ENCODE assay signal across 8 cellular contexts in genomic region chr3:107753494-107753893, GRCh38.
DNase-seq lines count a peak whose midpoint lies in the region; ATAC-seq and TF ChIP-seq lines count a peak whose summit lies in the region.

No MANE protein-coding gene starts in this region.

- H4K8ac ChIP-seq in mesenchymal stem cell (ENCODE audit: low read length), result no peak overlapping the region

- H2BK5ac ChIP-seq in mesenchymal stem cell (ENCODE audit: low read depth, low read length, poor library complexity, severe bottlenecking), result no peak overlapping the region

- no peak overlapping the region for H3K4me2 ChIP-seq in mesenchymal stem cell (ENCODE audit: low read length, poor library complexity, severe bottlenecking)

- no peak overlapping the region for H4K91ac ChIP-seq in mesenchymal stem cell (ENCODE audit: low read length)

- H3K27me3 ChIP-seq in dorsolateral prefrontal cortex (no peaks in the 10 kb centered on the region), mesenchymal stem cell (ENCODE audit: control insufficient read depth in 1 of 2, insufficient read depth in 1 of 2, low read length in 2 of 2) (no peaks in the 10 kb centered on the region)

- H3K23ac ChIP-seq in mesenchymal stem cell (ENCODE audit: low read length in 2 of 2), result peak overlapping the region in 1 of 2 experiments; percentile 50

- H3K4me3 ChIP-seq in dorsolateral prefrontal cortex (no peak overlapping the region), mesenchymal stem cell (ENCODE audit: insufficient read depth in 1 of 2, low read depth in 1 of 2, low read length in 2 of 2) (no peak overlapping the region)

- H3K18ac ChIP-seq in mesenchymal stem cell (ENCODE audit: low read depth in 1 of 2, low read length in 2 of 2), result no peak overlapping the region

- DNase-seq in Right ventricle myocardium superior (no peak), cardiac septum (ENCODE audit: low spot score) (no peak), HuH-7.5 (ENCODE audit: low spot score) (peak; percentile 16), RPMI7951 (ENCODE audit: low read depth) (peak; percentile 36), dorsolateral prefrontal cortex (peak in 9 of 10 donors; percentile 15 to 74 (median 54)), mesenchymal stem cell (peak; percentile 51)

- H3K14ac ChIP-seq in mesenchymal stem cell (ENCODE audit: low read length in 2 of 2), result no peak overlapping the region

- no peak overlapping the region for H2AK5ac ChIP-seq in mesenchymal stem cell (ENCODE audit: low read length, severe bottlenecking)

- WGBS in mesenchymal stem cell, result 11% methylated on average over 1 of the region's 2 CpGs

- H3K79me1 ChIP-seq in mesenchymal stem cell (replicated peaks; ENCODE audit: low read length, poor library complexity, severe bottlenecking), result no peaks in the 10 kb centered on the region

- H2BK15ac ChIP-seq in mesenchymal stem cell (ENCODE audit: low read depth, poor library complexity, severe bottlenecking), result no peak overlapping the region

- peak; percentile 48 to 88 (median 74) for TF ChIP-seq CTCF in dorsolateral prefrontal cortex (IDR thresholded peaks at IDR 0.05 in 54 of 56, conservative IDR thresholded peaks at IDR 0.05 in 2 of 56; ENCODE audit: low read depth in 1 of 56, partially characterized antibody in 56 of 56)

- H3K36me3 ChIP-seq in mesenchymal stem cell (ENCODE audit: control insufficient read depth in 1 of 2, insufficient read depth in 2 of 2, low read depth in 1 of 2, low read length in 2 of 2), result peaks cover 0 to 14% of the 10 kb centered on the region in 2 experiments

- no peak overlapping the region for H3K4ac ChIP-seq in mesenchymal stem cell (ENCODE audit: low read depth in 1 of 2, low read length in 2 of 2)

- H2AFZ ChIP-seq in mesenchymal stem cell (ENCODE audit: low read depth, low read length), result no peak overlapping the region

- H3K9me3 ChIP-seq in mesenchymal stem cell (ENCODE audit: control insufficient read depth, low read length), result no peaks in the 10 kb centered on the region

- H2BK120ac ChIP-seq in mesenchymal stem cell (ENCODE audit: low read depth, low read length), result no peak overlapping the region

- intact Hi-C loops in Right ventricle myocardium superior (cut with DNase I), result no loop called here
- intact Hi-C loops in cardiac septum (cut with DNase I), result no loop called here
- intact Hi-C loops in dorsolateral prefrontal cortex (cut with DNase I), result loop anchor here (2.0 to 10.0 kb wide), 4 partner anchors 44 to 173 kb away; no protein-coding TSS in a partner anchor

- ATAC-seq in Right ventricle myocardium superior (ENCODE audit: poor library complexity) (peak; percentile 74), GM21737 (IDR thresholded peaks at IDR 0.05; ENCODE audit: unreplicated experiment) (no peak), GM18867 (IDR thresholded peaks at IDR 0.05; ENCODE audit: unreplicated experiment) (no peak)

- no peaks in the 10 kb centered on the region for H3K4me1 ChIP-seq in mesenchymal stem cell (ENCODE audit: control insufficient read depth, insufficient read depth, low read depth, low read length)

- H3K27ac ChIP-seq in dorsolateral prefrontal cortex (peak overlapping the region in 21 of 59 donors; percentile 2 to 87 (median 38)), mesenchymal stem cell (ENCODE audit: low read length, poor library complexity, severe bottlenecking) (no peak overlapping the region)

- no peak overlapping the region for H3K9ac ChIP-seq in mesenchymal stem cell (ENCODE audit: low read length)

- H2BK12ac ChIP-seq in mesenchymal stem cell (ENCODE audit: low read length in 2 of 2), result no peak overlapping the region

Comparison
In these comparisons a context has a peak if more than half of its experiments do, and no peak if none do; other contexts are left out.
1. DNase-seq: peak in HuH-7.5 (single experiment), RPMI7951 (single experiment), dorsolateral prefrontal cortex (9 of 10) and mesenchymal stem cell (single experiment); none in Right ventricle myocardium superior (single experiment) and cardiac septum (single experiment).
2. intact Hi-C loops: an anchor here in dorsolateral prefrontal cortex (2.0 to 10.0 kb wide); none called in Right ventricle myocardium superior and cardiac septum.